ENCODE assay signal across 7 cellular contexts in the genomic region with DNA sequence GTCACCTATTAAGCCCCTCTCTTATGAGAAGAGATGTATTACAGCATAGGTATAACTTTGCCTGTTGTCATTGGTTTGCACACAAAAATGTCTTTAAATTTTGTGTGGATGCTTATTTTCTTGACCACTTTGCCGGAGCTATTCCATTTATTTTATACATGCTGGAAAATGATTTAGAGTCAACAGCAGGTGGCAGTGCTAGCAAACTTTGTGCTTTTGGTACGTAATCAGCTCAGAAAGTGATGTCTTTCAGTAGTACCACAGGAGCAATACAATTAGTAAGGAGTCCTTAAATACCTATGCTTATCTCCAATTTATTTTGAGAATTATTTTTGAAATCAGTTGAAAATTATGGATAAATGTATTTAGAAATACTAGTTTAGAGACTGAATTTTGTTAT. TPM values are rescaled to one million over a fixed set of nuclear protein-coding genes. Genes with fewer than 3 reads are reported as not detected.
DNase-seq lines count a peak whose midpoint lies in the region; ATAC-seq, FAIRE-seq and TF ChIP-seq lines count a peak whose summit lies in the region.

No MANE protein-coding gene starts in this region.

- no peaks in the 10 kb centered on the region for H3K27me3 ChIP-seq in bronchial epithelial cell (ENCODE audit: control insufficient read depth, insufficient read depth, low read length)

- peak; percentile 10 for DNase-seq in GM04503 (ENCODE audit: low read depth)
- peak; percentile 62 for DNase-seq in NCI-H460 (ENCODE audit: extremely low read depth, low read depth)
- peak; percentile 55 for DNase-seq in bronchial epithelial cell (ENCODE audit: low read depth)
- DNase-seq in mesothelial cell of epicardium (ENCODE audit: low spot score in 2 of 2, unreplicated experiment in 2 of 2), result no peak
- no peak for DNase-seq in T1000 (lab: John Stamatoyannopoulos, UW)
- DNase-seq in activated naive CD4-positive, alpha-beta T cell treated with anti-CD3 and anti-CD28 coated beads, Interleukin-2, amount 50 U/mL, for 72 hours (ENCODE audit: low spot score in 2 of 2), result no peak

- FAIRE-seq in bronchial epithelial cell (lab: Jason Lieb, UNC), result no peak

- peak; percentile 51 for ATAC-seq in HG02798 (IDR thresholded peaks at IDR 0.05; ENCODE audit: poor library complexity, unreplicated experiment)
- ATAC-seq in activated naive CD4-positive, alpha-beta T cell treated with anti-CD3 and anti-CD28 coated beads, Interleukin-2, amount 50 U/mL, for 72 hours, result no peak

- H3K27ac Mint-ChIP-seq in mesothelial cell of epicardium, result no peak overlapping the region
- H3K27ac Mint-ChIP-seq in activated naive CD4-positive, alpha-beta T cell treated with anti-CD3 and anti-CD28 coated beads, Interleukin-2, amount 50 U/mL, for 72 hours, result no peak overlapping the region

- H3K4me3 Mint-ChIP-seq in mesothelial cell of epicardium, result no peak overlapping the region

- no peaks in the 10 kb centered on the region for H3K36me3 ChIP-seq in bronchial epithelial cell (ENCODE audit: control insufficient read depth, insufficient read depth, low read length)

- H3K36me3 Mint-ChIP-seq in mesothelial cell of epicardium, result no peaks in the 10 kb centered on the region
- H3K36me3 Mint-ChIP-seq in activated naive CD4-positive, alpha-beta T cell treated with anti-CD3 and anti-CD28 coated beads, Interleukin-2, amount 50 U/mL, for 72 hours, result no peaks in the 10 kb centered on the region

- peak; percentile 48 for TF ChIP-seq CTCF in bronchial epithelial cell (IDR thresholded peaks at IDR 0.05; ENCODE audit: insufficient read depth, low read length, severe bottlenecking)
- TF ChIP-seq CTCF in mesothelial cell of epicardium (IDR thresholded peaks at IDR 0.05; ENCODE audit: unreplicated experiment), result peak; percentile 49

- H3K4me1 Mint-ChIP-seq in mesothelial cell of epicardium, result peaks cover 5% of the 10 kb centered on the region

- no peak overlapping the region for H3K4me3 ChIP-seq in bronchial epithelial cell (ENCODE audit: low read depth, low read length)

- no peaks in the 10 kb centered on the region for H3K9me3 Mint-ChIP-seq in mesothelial cell of epicardium
- no peaks in the 10 kb centered on the region for H3K9me3 Mint-ChIP-seq in activated naive CD4-positive, alpha-beta T cell treated with anti-CD3 and anti-CD28 coated beads, Interleukin-2, amount 50 U/mL, for 72 hours

- H3K27me3 Mint-ChIP-seq in mesothelial cell of epicardium (ENCODE audit: low read depth), result no peaks in the 10 kb centered on the region

RNA-seq across cellular contexts. Expression of gene NUDT12, which starts 19.8 kb away (rescaled TPM):
- 15.1 and 15.5 TPM in 2 replicates for total RNA-seq in NCI-H460 (2014; rRNA removed; shearing (Covaris generic))
- polyA plus RNA-seq in NCI-H460 (2014; cell fraction: nucleus; rRNA removed), result 15.6 and 18.0 TPM in 2 replicates
- total RNA-seq in bronchial epithelial cell (11.6 and 22.4 TPM in 2 replicates), mesothelial cell of epicardium (12.2 to 14.1 TPM (median 12.7 TPM) in 3 replicates)
- total RNA-seq in activated naive CD4-positive, alpha-beta T cell treated with anti-CD3 and anti-CD28 coated beads, Interleukin-2, amount 50 U/mL, for 72 hours, result 1 to 10 TPM in 1 of 2 donors, under 1 TPM in 1; 0.71 to 5.7 TPM

Comparison
In these comparisons a context has a peak if more than half of its experiments do, and no peak if none do; other contexts are left out.
1. DNase-seq: peak in GM04503 (single experiment), NCI-H460 (single experiment) and bronchial epithelial cell (single experiment); none in mesothelial cell of epicardium (0 of 2), T1000 (single experiment) and activated naive CD4-positive, alpha-beta T cell treated with anti-CD3 and anti-CD28 coated beads, Interleukin-2, amount 50 U/mL, for 72 hours (0 of 2).